In the genomic region with DNA sequence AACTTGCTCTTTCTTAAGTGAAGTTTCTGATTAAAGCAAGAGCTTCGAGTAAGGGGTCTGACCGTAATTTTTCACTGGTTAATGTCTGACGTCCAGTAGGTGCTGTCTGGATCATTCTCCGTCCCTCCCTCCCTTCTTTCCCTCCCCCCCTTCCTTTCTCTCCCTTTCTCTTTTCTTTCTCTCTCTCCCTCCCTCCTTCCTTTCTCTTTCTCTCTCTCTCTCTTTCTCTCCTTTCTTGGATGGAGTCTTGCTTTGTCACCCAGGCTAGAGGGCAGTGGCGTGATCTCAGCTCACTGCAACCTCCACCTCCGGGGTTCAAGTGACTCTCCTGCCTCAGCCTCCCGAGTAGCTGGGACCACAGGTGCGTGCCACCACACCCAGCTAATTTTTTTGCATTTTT, we compare ENCODE assay signal across 11 cellular contexts. TPM values are rescaled to one million over a fixed set of nuclear protein-coding genes. Genes with fewer than 3 reads are reported as not detected.
DNase-seq lines count a peak whose midpoint lies in the region; FAIRE-seq and TF ChIP-seq lines count a peak whose summit lies in the region.
"Not testable (repeated sequence)": the region's sequence is repeated elsewhere in the genome, so short reads cannot be mapped to it uniquely, and the experiment has no call there.
"Had no signal": no experiment of that assay in that cellular context is flagged by ENCODE, and none has a peak within 500 bp of the region (broad histone marks: within the 10 kb centered on the region; RNA-seq: fewer than 3 reads in every experiment).

No MANE protein-coding gene starts in this region.

- H3K9me3 Mint-ChIP-seq in CD8-positive, alpha-beta memory T cell; T-helper 1 cell treated with Interleukin-12 subunit alpha and Interleukin-12 subunit beta and Interleukin-4 antibody, amounts not matched to agents 30 μg/mL and 1 μg/mL, for 36 hours; activated naive CD8-positive, alpha-beta T cell (ENCODE audit: low read depth); type B pancreatic cell: not testable (repeated sequence)

- BruUV-seq in endothelial cell of umbilical vein (replicated peaks; lab: Mats Ljungman, UMichigan) = not testable (repeated sequence)

- peak overlapping the region; percentile 87 for H4K12ac ChIP-seq in trophoblast cell (ENCODE audit: low read depth, low read length)

- CTCF ChIA-PET in CD8-positive, alpha-beta memory T cell (lab: Charles Lee) = interaction anchor here (1.0 kb wide), 1 partner anchor 8 kb away, joined by 3 read pairs; no protein-coding TSS in a partner anchor
- CTCF ChIA-PET in endothelial cell of umbilical vein (lab: Charles Lee) = interaction anchor here (1.0 kb wide), 1 partner anchor 10 kb away, joined by 3 read pairs; no protein-coding TSS in a partner anchor

- H3K4me3 ChIP-seq in CD8-positive, alpha-beta memory T cell (ENCODE audit: low read length); KMS-11 (IDR thresholded peaks at IDR 0.05; ENCODE audit: insufficient read depth, low read depth, low read length); trophoblast cell (ENCODE audit: low read depth, low read length): not testable (repeated sequence)
- peak overlapping the region in 1 of 3 experiments; percentile 90 for H3K4me3 ChIP-seq in endothelial cell of umbilical vein (replicated peaks in 1 of 3; ENCODE audit: insufficient read depth in 1 of 3, low read depth in 1 of 3, low read length in 3 of 3)
- peak overlapping the region; percentile 45 for H3K4me3 ChIP-seq in lower leg skin (ENCODE audit: low read depth, poor library complexity, severe bottlenecking)

- intact Hi-C loops in endothelial cell of umbilical vein (cut with micrococcal nuclease) = loop anchor here (1.0 to 5.0 kb wide), 3 partner anchors 63 to 564 kb away; partner anchors contain the start of genes ENOX2, RBMX2 and ZNF280C
- intact Hi-C loops in lower leg skin (cut with DNase I; ENCODE audit: low total_unique reads) = not testable (repeated sequence)

- not testable (repeated sequence) for H3K79me2 ChIP-seq in KMS-11 (ENCODE audit: insufficient read depth, low read depth); endothelial cell of umbilical vein (ENCODE audit: control insufficient read depth, insufficient read depth, low read length); trophoblast cell (ENCODE audit: control insufficient read depth, insufficient read depth, low read length, poor library complexity)

- not testable (repeated sequence) for H3K27ac Mint-ChIP-seq in CD8-positive, alpha-beta memory T cell; activated naive CD8-positive, alpha-beta T cell
- H3K27ac Mint-ChIP-seq in T-helper 1 cell treated with Interleukin-12 subunit alpha and Interleukin-12 subunit beta and Interleukin-4 antibody, amounts not matched to agents 30 μg/mL and 1 μg/mL, for 36 hours = peak overlapping the region; percentile 88
- H3K27ac Mint-ChIP-seq in type B pancreatic cell = peak overlapping the region; percentile 96

- not testable (repeated sequence) for TF ChIP-seq POLR2A in endothelial cell of umbilical vein (IDR thresholded peaks at IDR 0.05; ENCODE audit: low read depth, low read length); lower leg skin (IDR thresholded peaks at IDR 0.05)

- POLR2A ChIA-PET in CD8-positive, alpha-beta memory T cell (lab: Charles Lee); endothelial cell of umbilical vein (lab: Charles Lee): not testable (repeated sequence)

- H3K4ac ChIP-seq in trophoblast cell (ENCODE audit: low read depth, low read length) = not testable (repeated sequence)

- not testable (repeated sequence) for H2AK5ac ChIP-seq in trophoblast cell (ENCODE audit: low read length)

- peak overlapping the region; percentile 68 for H3K4me2 ChIP-seq in KMS-11
- H3K4me2 ChIP-seq in endothelial cell of umbilical vein (ENCODE audit: insufficient read depth, low read length) = peak overlapping the region; percentile 81
- not testable (repeated sequence) for H3K4me2 ChIP-seq in trophoblast cell (ENCODE audit: low read length)

- H3K27me3 Mint-ChIP-seq in CD8-positive, alpha-beta memory T cell; T-helper 1 cell treated with Interleukin-12 subunit alpha and Interleukin-12 subunit beta and Interleukin-4 antibody, amounts not matched to agents 30 μg/mL and 1 μg/mL, for 36 hours (ENCODE audit: low read depth); activated naive CD8-positive, alpha-beta T cell; type B pancreatic cell: not testable (repeated sequence)

- not testable (repeated sequence) for H3K14ac ChIP-seq in trophoblast cell (ENCODE audit: low read length)

- not testable (repeated sequence) for H2BK120ac ChIP-seq in trophoblast cell (ENCODE audit: insufficient read depth, low read length, poor library complexity)

- not testable (repeated sequence) for FAIRE-seq in endothelial cell of umbilical vein (lab: Jason Lieb, UNC)

- not testable (repeated sequence) for H3K27me3 ChIP-seq in CD8-positive, alpha-beta memory T cell (ENCODE audit: insufficient read depth, low read length, poor library complexity, severe bottlenecking); KMS-11 (ENCODE audit: insufficient read depth, low read depth); endothelial cell of umbilical vein (ENCODE audit: control insufficient read depth in 2 of 2, insufficient read depth in 2 of 2, low read length in 2 of 2); trophoblast cell (ENCODE audit: insufficient read depth, low read length)

- not testable (repeated sequence) for H3K36me3 Mint-ChIP-seq in CD8-positive, alpha-beta memory T cell; T-helper 1 cell treated with Interleukin-12 subunit alpha and Interleukin-12 subunit beta and Interleukin-4 antibody, amounts not matched to agents 30 μg/mL and 1 μg/mL, for 36 hours (ENCODE audit: low read depth); activated naive CD8-positive, alpha-beta T cell; type B pancreatic cell

- H4K8ac ChIP-seq in trophoblast cell (ENCODE audit: low read depth, low read length) = peak overlapping the region; percentile 96

- dilution Hi-C loops in endothelial cell of umbilical vein (cut with MboI; ENCODE audit: extremely low pct_ligation_motif_present, low sequenced_read_pairs) = not testable (repeated sequence)

- H4K20me1 ChIP-seq in KMS-11 (ENCODE audit: insufficient read depth); endothelial cell of umbilical vein (replicated peaks; ENCODE audit: control insufficient read depth, extremely low read depth, insufficient read depth, low read length): not testable (repeated sequence)

- H2AFZ ChIP-seq in KMS-11 (ENCODE audit: low read depth) = peak overlapping the region; percentile 75; the same call in 1 of the 2 replicates
- not testable (repeated sequence) for H2AFZ ChIP-seq in endothelial cell of umbilical vein (ENCODE audit: low read depth, low read length); trophoblast cell (ENCODE audit: insufficient read depth, low read length, poor library complexity)

- not testable (repeated sequence) for H3K4me1 ChIP-seq in CD8-positive, alpha-beta memory T cell (ENCODE audit: insufficient read depth, low read length); KMS-11 (ENCODE audit: low read depth, poor library complexity, severe bottlenecking); endothelial cell of umbilical vein (ENCODE audit: control insufficient read depth, extremely low read depth, insufficient read depth, low read length); trophoblast cell (ENCODE audit: control insufficient read depth in 1 of 2, insufficient read depth in 2 of 2, low read length in 2 of 2)

- H3K9ac ChIP-seq in KMS-11 = peak overlapping the region; percentile 95
- not testable (repeated sequence) for H3K9ac ChIP-seq in endothelial cell of umbilical vein (replicated peaks; ENCODE audit: extremely low read depth, insufficient read depth, low read length); trophoblast cell (ENCODE audit: low read length)

- peak overlapping the region in 6 of 7 donors; percentile 46 to 95 (median 92) for H3K4me3 Mint-ChIP-seq in CD8-positive, alpha-beta memory T cell
- peak overlapping the region; percentile 92 for H3K4me3 Mint-ChIP-seq in T-helper 1 cell treated with Interleukin-12 subunit alpha and Interleukin-12 subunit beta and Interleukin-4 antibody, amounts not matched to agents 30 μg/mL and 1 μg/mL, for 36 hours
- H3K4me3 Mint-ChIP-seq in activated naive CD8-positive, alpha-beta T cell = peak overlapping the region; percentile 95
- H3K4me3 Mint-ChIP-seq in type B pancreatic cell = peak overlapping the region; percentile 95

- 64 to 70% methylated on average over 8 of the region's 8 CpGs for WGBS in lower leg skin, 2 donors
- no CpG with 5 or more reads among the region's 8 CpGs for WGBS in trophoblast cell (ENCODE audit: extremely low coverage, insufficient coverage, insufficient read length)

- H3K9me1 ChIP-seq in endothelial cell of umbilical vein (replicated peaks; ENCODE audit: control insufficient read depth, extremely low read depth, insufficient read depth, low read length) = not testable (repeated sequence)

- peaks cover 12 to 31% (median 15%) of the 10 kb centered on the region in 3 donors for H3K4me1 Mint-ChIP-seq in CD8-positive, alpha-beta memory T cell
- H3K4me1 Mint-ChIP-seq in T-helper 1 cell treated with Interleukin-12 subunit alpha and Interleukin-12 subunit beta and Interleukin-4 antibody, amounts not matched to agents 30 μg/mL and 1 μg/mL, for 36 hours (ENCODE audit: low read depth) = peaks cover 14% of the 10 kb centered on the region
- H3K4me1 Mint-ChIP-seq in activated naive CD8-positive, alpha-beta T cell (ENCODE audit: low read depth) = peaks cover 21% of the 10 kb centered on the region
- H3K4me1 Mint-ChIP-seq in type B pancreatic cell (ENCODE audit: unreplicated experiment) = not testable (repeated sequence)

- H3K18ac ChIP-seq in trophoblast cell (ENCODE audit: low read length) = not testable (repeated sequence)

- H3K9me3 ChIP-seq in CD8-positive, alpha-beta memory T cell (ENCODE audit: low read length); endothelial cell of umbilical vein (replicated peaks; ENCODE audit: control insufficient read depth, insufficient read depth, low read length); trophoblast cell (ENCODE audit: insufficient read depth, low read depth, low read length): not testable (repeated sequence)

- not testable (repeated sequence) for TF ChIP-seq CTCF in KMS-11 (conservative IDR thresholded peaks at IDR 0.05; ENCODE audit: low read depth, low read length); endothelial cell of umbilical vein (IDR thresholded peaks at IDR 0.05; ENCODE audit: extremely low read depth in 1 of 2, insufficient read depth in 1 of 2, low read depth in 1 of 2, low read length in 2 of 2); lower leg skin (IDR thresholded peaks at IDR 0.05); type B pancreatic cell (conservative IDR thresholded peaks at IDR 0.05)

- H3K27ac ChIP-seq in CD8-positive, alpha-beta memory T cell (ENCODE audit: low read depth, low read length); endothelial cell of umbilical vein (ENCODE audit: insufficient read depth, low read depth, low read length); trophoblast cell (ENCODE audit: low read depth, low read length): not testable (repeated sequence)
- peak overlapping the region; percentile 84 for H3K27ac ChIP-seq in KMS-11

- H3K23ac ChIP-seq in trophoblast cell (ENCODE audit: low read length) = not testable (repeated sequence)

- not testable (repeated sequence) for H3K79me1 ChIP-seq in trophoblast cell (ENCODE audit: low read length)

- not testable (repeated sequence) for H3K36me3 ChIP-seq in CD8-positive, alpha-beta memory T cell (ENCODE audit: insufficient read depth, low read length); KMS-11 (ENCODE audit: insufficient read depth); endothelial cell of umbilical vein (ENCODE audit: control insufficient read depth in 2 of 2, extremely low read depth in 1 of 2, insufficient read depth in 2 of 2, low read length in 2 of 2); trophoblast cell (ENCODE audit: control insufficient read depth in 1 of 2, insufficient read depth in 2 of 2, low read length in 2 of 2)

- H4K91ac ChIP-seq in trophoblast cell (ENCODE audit: low read depth, low read length) = not testable (repeated sequence)

- not testable (repeated sequence) for DNase-seq in CD8-positive, alpha-beta memory T cell; endothelial cell of umbilical vein (ENCODE audit: low read depth, low spot score); lower leg skin (ENCODE audit: low spot score in 2 of 2); trophoblast cell; type B pancreatic cell (ENCODE audit: extremely low spot score, unreplicated experiment)

- not testable (repeated sequence) for H2BK5ac ChIP-seq in trophoblast cell (ENCODE audit: low read depth, low read length, poor library complexity)

- H2BK12ac ChIP-seq in trophoblast cell (ENCODE audit: low read length) = not testable (repeated sequence)

RNA-seq across cellular contexts. Expression of gene SLC25A14, which starts 0.8 kb away (rescaled TPM):
- 10 to 100 TPM; 14.1 to 15.5 TPM for total RNA-seq in CD8-positive, alpha-beta memory T cell
- polyA plus RNA-seq in CD8-positive, alpha-beta memory T cell = 9.5 TPM
- total RNA-seq in endothelial cell of umbilical vein = 10.6 and 14.5 TPM in 2 replicates
- 9.2 and 11.5 TPM in 2 replicates for polyA plus RNA-seq in endothelial cell of umbilical vein
- polyA plus RNA-seq in endothelial cell of umbilical vein (2011; cell fraction: cytosol; rRNA removed) = 7.8 and 8.9 TPM in 2 replicates
- polyA plus RNA-seq in endothelial cell of umbilical vein (2011; cell fraction: nucleus; rRNA removed) = 36.4 and 53.2 TPM in 2 replicates
- 13.9 and 18.3 TPM in 2 replicates for polyA plus RNA-seq in endothelial cell of umbilical vein (2012)
- polyA minus RNA-seq in endothelial cell of umbilical vein = 9.7 and 20.5 TPM in 2 replicates
- 5.4 TPM for polyA minus RNA-seq in endothelial cell of umbilical vein (2011; cell fraction: cytosol; rRNA and poly(A)+ RNA removed)
- polyA minus RNA-seq in endothelial cell of umbilical vein (2011; cell fraction: nucleus; rRNA and poly(A)+ RNA removed) = 10.7 and 16.2 TPM in 2 replicates
- 10 to 100 TPM in 1 of 4 donors, 1 to 10 TPM in 3; 4.0 to 14.9 (median 8.9) TPM for total RNA-seq in lower leg skin
- 9.7 and 10.6 TPM in 2 replicates for polyA plus RNA-seq in trophoblast cell (2013)
- 19.6 and 23.1 TPM in 2 replicates for total RNA-seq in type B pancreatic cell (ENCODE audit: low replicate concordance)

RNA-seq across cellular contexts. Expression of gene GPR119, which starts 46.6 kb away (rescaled TPM):
- total RNA-seq in CD8-positive, alpha-beta memory T cell = not detected
- polyA plus RNA-seq in CD8-positive, alpha-beta memory T cell = not detected
- not detected in 2 replicates for total RNA-seq in endothelial cell of umbilical vein
- not detected in 2 replicates for polyA plus RNA-seq in endothelial cell of umbilical vein
- not detected in 2 replicates for polyA plus RNA-seq in endothelial cell of umbilical vein (2011; cell fraction: cytosol; rRNA removed)
- polyA plus RNA-seq in endothelial cell of umbilical vein (2011; cell fraction: nucleus; rRNA removed) = not detected in 2 replicates
- polyA plus RNA-seq in endothelial cell of umbilical vein (2012) = not detected in 2 replicates
- not detected in 2 replicates for polyA minus RNA-seq in endothelial cell of umbilical vein
- not detected for polyA minus RNA-seq in endothelial cell of umbilical vein (2011; cell fraction: cytosol; rRNA and poly(A)+ RNA removed)
- not detected in 2 replicates for polyA minus RNA-seq in endothelial cell of umbilical vein (2011; cell fraction: nucleus; rRNA and poly(A)+ RNA removed)
- total RNA-seq in lower leg skin = not detected
- polyA plus RNA-seq in trophoblast cell (2013) = not detected in 2 replicates
- total RNA-seq in type B pancreatic cell (ENCODE audit: low replicate concordance) = 11.9 and 21.9 TPM in 2 replicates
- total RNA-seq: Daoy, foreskin keratinocyte, thyroid gland had no signal
- polyA plus RNA-seq: foreskin keratinocyte had no signal

Comparison
In these comparisons a context has a peak if more than half of its experiments do, and no peak if none do; other contexts are left out.
1. RNA of gene GPR119, which starts 46.6 kb away (total RNA-seq): 11.9 to 21.9 TPM in type B pancreatic cell; not detected in CD8-positive, alpha-beta memory T cell, not detected in endothelial cell of umbilical vein and not detected in lower leg skin; every median in the first group is over 10 times any median in the second.
2. Peak in every context shown above with its lines, with median percentiles within 50 percentile points of each other: H3K4me3 Mint-ChIP-seq.